ENCODE assay signal across 10 cellular contexts in the genomic region with DNA sequence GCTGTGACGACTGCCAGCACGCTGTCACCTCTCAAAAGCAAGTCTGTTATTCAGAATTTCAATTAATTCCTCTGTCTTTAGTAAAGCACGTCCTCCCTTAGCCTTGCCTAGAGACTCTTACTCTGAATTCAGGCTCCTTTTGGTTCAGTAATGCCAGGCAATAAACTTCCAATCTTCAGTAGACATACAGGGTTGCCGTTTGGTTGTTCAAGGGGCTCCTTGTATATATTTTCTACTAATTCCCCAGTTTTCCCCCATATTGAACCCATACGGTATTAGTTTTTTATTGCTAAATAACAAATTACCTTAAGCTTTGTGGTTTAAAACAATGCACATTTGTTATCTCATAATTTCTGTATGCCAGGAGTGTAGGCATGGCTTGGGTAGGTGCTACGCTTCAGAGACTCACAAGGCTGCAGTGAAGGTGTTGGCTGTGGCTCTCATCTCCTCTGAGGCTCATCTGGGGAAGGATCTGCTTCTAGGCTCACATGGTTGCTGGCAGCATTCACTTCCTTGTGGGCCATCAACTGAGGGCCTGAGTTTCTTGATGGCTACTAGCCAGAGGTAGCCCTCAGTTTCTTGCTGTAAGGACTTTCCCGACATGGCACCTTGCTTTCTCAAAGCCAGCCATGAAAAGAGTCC. TPM values are rescaled to one million over a fixed set of nuclear protein-coding genes. Genes with fewer than 3 reads are reported as not detected.
A peak's percentile ranks its signal among the peaks of the same experiment; 100 is the strongest.
DNase-seq lines count a peak whose midpoint lies in the region; ATAC-seq and FAIRE-seq lines count a peak whose summit lies in the region.
"Had no signal": no experiment of that assay in that cellular context is flagged by ENCODE, and none has a peak within 500 bp of the region (broad histone marks: within the 10 kb centered on the region; RNA-seq: fewer than 3 reads in every experiment).

No MANE protein-coding gene starts in this region.

- peak; percentile 45 for ATAC-seq in Right ventricle myocardium superior (ENCODE audit: poor library complexity)

- peaks cover 14% of the 10 kb centered on the region for H3K9me3 Mint-ChIP-seq in activated naive CD8-positive, alpha-beta T cell treated with anti-CD3 and anti-CD28 coated beads for 36 hours

- DNase-seq in Right ventricle myocardium superior (no peak), cardiac septum (ENCODE audit: low spot score) (no peak), kidney tubule cell (ENCODE audit: low spot score) (peak; percentile 59), urothelium cell line (ENCODE audit: low spot score) (no peak), T-helper 9 cell (no peak), NCI-H1436 (lab: John Stamatoyannopoulos, UW) (no peak)
- DNase-seq in activated naive CD8-positive, alpha-beta T cell treated with anti-CD3 and anti-CD28 coated beads for 36 hours: no peak
- no peak for DNase-seq in stimulated activated CD4-positive, alpha-beta T cell treated with anti-CD3 and anti-CD28 coated beads, Interleukin-15, amount 100 ng/mL, for 24 hours
- DNase-seq: NCI-H2081 treated with DMSO at 0.1 percent for 48 hours had no signal

- peak overlapping the region; percentile 55 for H3K27ac Mint-ChIP-seq in activated naive CD8-positive, alpha-beta T cell treated with anti-CD3 and anti-CD28 coated beads for 36 hours

- peak overlapping the region; percentile 51 for H3K4me3 Mint-ChIP-seq in activated naive CD8-positive, alpha-beta T cell treated with anti-CD3 and anti-CD28 coated beads for 36 hours

- intact Hi-C loops in Right ventricle myocardium superior (cut with DNase I) (no loop called here), cardiac septum (cut with DNase I) (no loop called here)

- H3K36me3 Mint-ChIP-seq in activated naive CD8-positive, alpha-beta T cell treated with anti-CD3 and anti-CD28 coated beads for 36 hours: peaks cover 16% of the 10 kb centered on the region

- H3K27me3 Mint-ChIP-seq in activated naive CD8-positive, alpha-beta T cell treated with anti-CD3 and anti-CD28 coated beads for 36 hours: no peaks in the 10 kb centered on the region

- FAIRE-seq in urothelium cell line (lab: Jason Lieb, UNC): peak; percentile 50

- H3K4me1 Mint-ChIP-seq in activated naive CD8-positive, alpha-beta T cell treated with anti-CD3 and anti-CD28 coated beads for 36 hours: peaks cover 63% of the 10 kb centered on the region

RNA-seq across cellular contexts. Expression of gene CLECL1, which starts 7.3 kb away (rescaled TPM):
- total RNA-seq in Right ventricle myocardium superior (not detected), cardiac septum (not detected)
- total RNA-seq in activated naive CD8-positive, alpha-beta T cell treated with anti-CD3 and anti-CD28 coated beads for 36 hours: 1 to 10 TPM; 6.4 to 7.0 TPM
- total RNA-seq: lung microvascular endothelial cell had no signal

RNA-seq across cellular contexts. Expression of gene CD69, which starts 20.5 kb away (rescaled TPM):
- total RNA-seq in Right ventricle myocardium superior (0.40 TPM), cardiac septum (0.24 TPM)
- total RNA-seq in activated naive CD8-positive, alpha-beta T cell treated with anti-CD3 and anti-CD28 coated beads for 36 hours: 100 to 1,000 TPM; 143 to 152 TPM

Comparison
In these comparisons a context has a peak if more than half of its experiments do, and no peak if none do; other contexts are left out.
1. RNA of gene CD69, which starts 20.5 kb away (total RNA-seq): 143 to 152 TPM in activated naive CD8-positive, alpha-beta T cell treated with anti-CD3 and anti-CD28 coated beads for 36 hours; 0.40 TPM in Right ventricle myocardium superior (single experiment) and 0.24 TPM in cardiac septum (single experiment); every median in the first group is over 100 times any median in the second.